12 cellular contexts compared by ENCODE assay signal in the genomic region with DNA sequence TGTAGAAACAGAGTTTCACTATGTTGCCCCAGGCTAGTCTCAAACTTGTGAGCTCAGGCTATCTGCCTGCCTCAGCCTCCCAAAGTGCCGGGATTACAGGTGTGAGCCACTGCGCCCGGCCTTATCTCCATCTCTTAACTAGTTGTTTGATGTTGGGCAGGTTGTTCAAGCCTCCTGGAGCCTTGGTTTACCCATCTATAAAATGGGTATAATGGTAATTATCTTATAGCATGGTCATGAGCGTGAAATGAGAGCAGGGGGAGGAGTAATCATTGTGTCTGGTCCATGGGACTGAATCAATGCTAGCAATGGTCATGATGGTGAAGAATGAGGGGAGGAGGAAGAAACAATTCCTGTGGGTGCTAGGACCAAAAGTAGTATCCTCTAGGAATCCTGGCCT. TPM values are rescaled to one million over a fixed set of nuclear protein-coding genes. Genes with fewer than 3 reads are reported as not detected.
DNase-seq lines count a peak whose midpoint lies in the region; ATAC-seq, FAIRE-seq and TF ChIP-seq lines count a peak whose summit lies in the region.
"Had no signal": no experiment of that assay in that cellular context is flagged by ENCODE, and none has a peak within 500 bp of the region (broad histone marks: within the 10 kb centered on the region; RNA-seq: fewer than 3 reads in every experiment).

No MANE protein-coding gene starts in this region.

- no peaks in the 10 kb centered on the region for H3K9me3 ChIP-seq in BLaER1 treated with 17β-estradiol and CSF1 and Interleukin-3, amounts not matched to agents 10 nM and 100 nM (replicated peaks in 1 of 11)
- H3K9me3 ChIP-seq in astrocyte (ENCODE audit: insufficient read depth, low read depth, low read length) = no peaks in the 10 kb centered on the region
- no peaks in the 10 kb centered on the region for H3K9me3 ChIP-seq in upper lobe of right lung

- H3K27me3 Mint-ChIP-seq in IgD-negative memory B cell = no peaks in the 10 kb centered on the region
- no peaks in the 10 kb centered on the region for H3K27me3 Mint-ChIP-seq in astrocyte (ENCODE audit: low read depth, unreplicated experiment)
- peaks cover 8% of the 10 kb centered on the region for H3K27me3 Mint-ChIP-seq in nephron progenitor cell (ENCODE audit: low read depth, poor library complexity)
- H3K27me3 Mint-ChIP-seq: naive thymus-derived CD8-positive, alpha-beta T cell had no signal

- no peak for TF ChIP-seq CTCF in astrocyte (IDR thresholded peaks at IDR 0.05; ENCODE audit: insufficient read depth, low read depth, low read length)
- no peak for TF ChIP-seq CTCF in nephron progenitor cell (IDR thresholded peaks at IDR 0.05)
- TF ChIP-seq CTCF in upper lobe of right lung (IDR thresholded peaks at IDR 0.05) = no peak

- no peak for ATAC-seq in upper lobe of right lung
- ATAC-seq: naive thymus-derived CD8-positive, alpha-beta T cell had no signal

- FAIRE-seq in astrocyte (lab: Jason Lieb, UNC) = no peak

- H3K4me3 Mint-ChIP-seq in IgD-negative memory B cell (peak overlapping the region in 3 of 4 donors; percentile 10 to 83 (median 19)), astrocyte (ENCODE audit: unreplicated experiment) (no peak overlapping the region), nephron progenitor cell (no peak overlapping the region)

- H4K20me1 ChIP-seq in BLaER1 treated with 17β-estradiol and CSF1 and Interleukin-3, amounts not matched to agents 10 nM and 100 nM = peaks cover 89 to 100% (median 97%) of the 10 kb centered on the region in 11 experiments
- H4K20me1 ChIP-seq in astrocyte (ENCODE audit: insufficient read depth, low read length) = peaks cover 68% of the 10 kb centered on the region

- no peak overlapping the region for H2AFZ ChIP-seq in astrocyte (ENCODE audit: low read depth, low read length)

- peak overlapping the region in 9 of 11 experiments; percentile 37 to 77 (median 55); a peak in 17 of 22 replicates for H3K27ac ChIP-seq in BLaER1 treated with 17β-estradiol and CSF1 and Interleukin-3, amounts not matched to agents 10 nM and 100 nM
- H3K27ac ChIP-seq in astrocyte (ENCODE audit: low read depth, low read length) (peak overlapping the region; percentile 75), upper lobe of right lung (no peak overlapping the region)

- H3K79me2 ChIP-seq in astrocyte (ENCODE audit: insufficient read depth, low read length) = peaks cover 92% of the 10 kb centered on the region

- peak overlapping the region; percentile 29 to 76 (median 52); a peak in 15 of 22 replicates for H3K9ac ChIP-seq in BLaER1 treated with 17β-estradiol and CSF1 and Interleukin-3, amounts not matched to agents 10 nM and 100 nM
- H3K9ac ChIP-seq in astrocyte (ENCODE audit: low read length) = peak overlapping the region; percentile 76

- peak overlapping the region in 1 of 10 experiments; percentile 34; a peak in 2 of 20 replicates for H3K4me3 ChIP-seq in BLaER1 treated with 17β-estradiol and CSF1 and Interleukin-3, amounts not matched to agents 10 nM and 100 nM
- H3K4me3 ChIP-seq in astrocyte (ENCODE audit: insufficient read depth, low read depth, low read length) (no peak overlapping the region), upper lobe of right lung (no peak overlapping the region)

- peaks cover 31 to 82% (median 62%) of the 10 kb centered on the region in 11 experiments; a peak in 21 of 22 replicates for H3K36me3 ChIP-seq in BLaER1 treated with 17β-estradiol and CSF1 and Interleukin-3, amounts not matched to agents 10 nM and 100 nM
- H3K36me3 ChIP-seq in astrocyte (ENCODE audit: insufficient read depth, low read length) (peaks cover 6% of the 10 kb centered on the region), upper lobe of right lung (no peaks in the 10 kb centered on the region)

- no peak for DNase-seq in astrocyte (ENCODE audit: low read depth)
- no peak for DNase-seq in nephron progenitor cell
- no peak for DNase-seq in glomerular visceral epithelial cell (ENCODE audit: extremely low spot score)
- DNase-seq in upper lobe of right lung = no peak
- DNase-seq in NCI-H187 (lab: John Stamatoyannopoulos, UW) = no peak
- no peak for DNase-seq in HuH-7 (ENCODE audit: low spot score)
- DNase-seq: Calu3; erythroblast; naive thymus-derived CD8-positive, alpha-beta T cell; stimulated activated CD4-positive, alpha-beta T cell treated with anti-CD3 and anti-CD28 coated beads, Interleukin-12 subunit alpha, Interleukin-12 subunit beta, amount 100 ng/mL, for 4 hours had no signal

- H3K4me1 Mint-ChIP-seq in IgD-negative memory B cell (peaks cover 25 to 67% (median 61%) of the 10 kb centered on the region in 3 donors), astrocyte (ENCODE audit: low read depth, unreplicated experiment) (peaks cover 38% of the 10 kb centered on the region), nephron progenitor cell (peaks cover 48% of the 10 kb centered on the region)

- H3K27ac Mint-ChIP-seq in IgD-negative memory B cell = peak overlapping the region; percentile 41 to 93 (median 84)
- H3K27ac Mint-ChIP-seq in astrocyte (ENCODE audit: unreplicated experiment) = no peak overlapping the region
- peak overlapping the region; percentile 44 for H3K27ac Mint-ChIP-seq in nephron progenitor cell

- peak overlapping the region; percentile 83 to 97 (median 91) for H3K4me2 ChIP-seq in BLaER1 treated with 17β-estradiol and CSF1 and Interleukin-3, amounts not matched to agents 10 nM and 100 nM
- H3K4me2 ChIP-seq in astrocyte (ENCODE audit: low read length) = peak overlapping the region; percentile 79

- peaks cover 6% of the 10 kb centered on the region for H3K36me3 Mint-ChIP-seq in IgD-negative memory B cell
- H3K36me3 Mint-ChIP-seq in astrocyte (ENCODE audit: low read depth, unreplicated experiment) = peaks cover 14% of the 10 kb centered on the region
- peaks cover 26% of the 10 kb centered on the region for H3K36me3 Mint-ChIP-seq in nephron progenitor cell (ENCODE audit: low read depth)
- H3K36me3 Mint-ChIP-seq: naive thymus-derived CD8-positive, alpha-beta T cell had no signal

- H3K27me3 ChIP-seq in BLaER1 treated with 17β-estradiol and CSF1 and Interleukin-3, amounts not matched to agents 10 nM and 100 nM = no peaks in the 10 kb centered on the region
- no peaks in the 10 kb centered on the region for H3K27me3 ChIP-seq in astrocyte (ENCODE audit: insufficient read depth, low read length)
- H3K27me3 ChIP-seq in upper lobe of right lung = no peaks in the 10 kb centered on the region

- H3K4me1 ChIP-seq in BLaER1 treated with 17β-estradiol and CSF1 and Interleukin-3, amounts not matched to agents 10 nM and 100 nM = peaks cover 98 to 100% (median 99%) of the 10 kb centered on the region in 10 experiments
- H3K4me1 ChIP-seq in astrocyte (ENCODE audit: insufficient read depth, low read length) = peaks cover 46% of the 10 kb centered on the region
- peaks cover 44% of the 10 kb centered on the region for H3K4me1 ChIP-seq in upper lobe of right lung

- intact Hi-C loops in upper lobe of right lung (cut with DNase I) = no loop called here

- H3K9me3 Mint-ChIP-seq in IgD-negative memory B cell (no peaks in the 10 kb centered on the region), astrocyte (ENCODE audit: unreplicated experiment) (no peaks in the 10 kb centered on the region), nephron progenitor cell (no peaks in the 10 kb centered on the region)
- H3K9me3 Mint-ChIP-seq: naive thymus-derived CD8-positive, alpha-beta T cell had no signal

RNA-seq across cellular contexts. Expression of a gene that starts 32.0 kb away (rescaled TPM):
- polyA plus RNA-seq in IgD-negative memory B cell = 32.4 TPM
- total RNA-seq in astrocyte (65.6 and 78.0 TPM in 2 replicates), upper lobe of right lung (31.6 TPM)

Comparison
In these comparisons a context has a peak if more than half of its experiments do, and no peak if none do; other contexts are left out.
1. H3K4me3 Mint-ChIP-seq: peak in IgD-negative memory B cell (3 of 4); none in astrocyte (single experiment) and nephron progenitor cell (single experiment).